Comparison of ENCODE assay signal across 25 cellular contexts in genomic region chr21:32346951-32347350, GRCh38. TPM values are rescaled to one million over a fixed set of nuclear protein-coding genes. Genes with fewer than 3 reads are reported as not detected.
A peak's percentile ranks its signal among the peaks of the same experiment; 100 is the strongest.
DNase-seq lines count a peak whose midpoint lies in the region; ATAC-seq and TF ChIP-seq lines count a peak whose summit lies in the region.
"Had no signal": no experiment of that assay in that cellular context is flagged by ENCODE, and none has a peak within 500 bp of the region (broad histone marks: within the 10 kb centered on the region; RNA-seq: fewer than 3 reads in every experiment).

No MANE protein-coding gene starts in this region.

- WGBS in trophoblast cell (ENCODE audit: extremely low coverage, insufficient coverage, insufficient read length) = no CpG with 5 or more reads among the region's 14 CpGs

- TF ChIP-seq CTCF in C4-2B (conservative IDR thresholded peaks at IDR 0.05) = no peak
- TF ChIP-seq CTCF in GM20000 (IDR thresholded peaks at IDR 0.05; ENCODE audit: extremely low read depth, missing control alignments) = no peak

- H3K36me3 ChIP-seq in trophoblast cell (ENCODE audit: control insufficient read depth in 1 of 2, insufficient read depth in 2 of 2, low read length in 2 of 2) = peaks cover 45 to 59% of the 10 kb centered on the region in 2 experiments

- no peak overlapping the region for H4K8ac ChIP-seq in trophoblast cell (ENCODE audit: low read depth, low read length)

- H3K4me3 ChIP-seq in trophoblast cell (ENCODE audit: low read depth, low read length) = peak overlapping the region; percentile 51
- H3K4me3 ChIP-seq: A549; BLaER1 treated with 17β-estradiol and CSF1 and Interleukin-3, amounts not matched to agents 10 nM and 100 nM; GM23248 had no signal

- ATAC-seq in left lobe of liver = no peak
- no peak for ATAC-seq in HG02678 (IDR thresholded peaks at IDR 0.05; ENCODE audit: unreplicated experiment)
- ATAC-seq: A549 had no signal

- no peak overlapping the region for H3K9ac ChIP-seq in trophoblast cell (ENCODE audit: low read length)
- H3K9ac ChIP-seq: BLaER1 treated with 17β-estradiol and CSF1 and Interleukin-3, amounts not matched to agents 10 nM and 100 nM; GM23248 had no signal

- H2BK120ac ChIP-seq in trophoblast cell (ENCODE audit: insufficient read depth, low read length, poor library complexity) = no peak overlapping the region

- no peak overlapping the region for H3K4ac ChIP-seq in trophoblast cell (ENCODE audit: low read depth, low read length)

- H2AFZ ChIP-seq in trophoblast cell (ENCODE audit: insufficient read depth, low read length, poor library complexity) = no peak overlapping the region
- H2AFZ ChIP-seq: GM23248 had no signal

- H3K27ac ChIP-seq in C4-2B = peak overlapping the region; percentile 62; the same call in 1 of the 2 replicates
- no peak overlapping the region for H3K27ac ChIP-seq in trophoblast cell (ENCODE audit: low read depth, low read length)
- H3K27ac ChIP-seq: A549; BLaER1 treated with 17β-estradiol and CSF1 and Interleukin-3, amounts not matched to agents 10 nM and 100 nM; GM23248 had no signal

- H3K9me3 ChIP-seq in trophoblast cell (ENCODE audit: insufficient read depth, low read depth, low read length) = peaks cover 4% of the 10 kb centered on the region
- H3K9me3 ChIP-seq: BE2C had no signal

- no peaks in the 10 kb centered on the region for H3K27me3 ChIP-seq in trophoblast cell (ENCODE audit: insufficient read depth, low read length)
- H3K27me3 ChIP-seq: BE2C; BLaER1 treated with 17β-estradiol and CSF1 and Interleukin-3, amounts not matched to agents 10 nM and 100 nM had no signal

- H2BK5ac ChIP-seq in trophoblast cell (ENCODE audit: low read depth, low read length, poor library complexity) = no peak overlapping the region

- no peak overlapping the region for H3K23ac ChIP-seq in trophoblast cell (ENCODE audit: low read length)

- no peak overlapping the region for H2BK12ac ChIP-seq in trophoblast cell (ENCODE audit: low read length)

- no peaks in the 10 kb centered on the region for H3K79me1 ChIP-seq in trophoblast cell (ENCODE audit: low read length)

- H3K79me2 ChIP-seq in trophoblast cell (ENCODE audit: control insufficient read depth, insufficient read depth, low read length, poor library complexity) = no peaks in the 10 kb centered on the region

- H3K4me1 ChIP-seq in trophoblast cell (ENCODE audit: control insufficient read depth in 1 of 2, insufficient read depth in 2 of 2, low read length in 2 of 2) = peaks cover 15 to 27% of the 10 kb centered on the region in 2 experiments
- H3K4me1 ChIP-seq: A549; BLaER1 treated with 17β-estradiol and CSF1 and Interleukin-3, amounts not matched to agents 10 nM and 100 nM had no signal

- no peak overlapping the region for H2AK5ac ChIP-seq in trophoblast cell (ENCODE audit: low read length)

- peak; percentile 51 for DNase-seq in activated effector memory CD4-positive, alpha-beta T cell treated with anti-CD3 and anti-CD28 coated beads, Interleukin-2, amount 50 U/mL, for 16 hours
- no peak for DNase-seq in activated effector memory CD4-positive, alpha-beta T cell treated with Interleukin-2 at 50 U/mL for 16 hours
- DNase-seq in left lobe of liver (ENCODE audit: low spot score) (peak; percentile 36), trophoblast cell (no peak), GM20000 (ENCODE audit: low spot score) (no peak)
- DNase-seq: 8988T; ACHN; AML-193; BE2C; Calu3; CD4-positive, alpha-beta memory T cell; COR-L47; DMS53; DMS79 treated with DMSO at 0.1 percent for 48 hours; GF-D8; GM23248; H7; HCEC 1CT had no signal

- H4K12ac ChIP-seq in trophoblast cell (ENCODE audit: low read depth, low read length) = no peak overlapping the region

- no peak overlapping the region for H4K91ac ChIP-seq in trophoblast cell (ENCODE audit: low read depth, low read length)

- H3K14ac ChIP-seq in trophoblast cell (ENCODE audit: low read length) = no peak overlapping the region

- no peak overlapping the region for H3K18ac ChIP-seq in trophoblast cell (ENCODE audit: low read length)

- no peak overlapping the region for H3K4me2 ChIP-seq in trophoblast cell (ENCODE audit: low read length)
- H3K4me2 ChIP-seq: A549; BLaER1 treated with 17β-estradiol and CSF1 and Interleukin-3, amounts not matched to agents 10 nM and 100 nM had no signal

RNA-seq across cellular contexts. Expression of gene URB1, which starts 45.9 kb away (rescaled TPM):
- 9.2 TPM for total RNA-seq in left lobe of liver
- 3.0 TPM in 2 replicates for polyA plus RNA-seq in trophoblast cell (2013)

RNA-seq across cellular contexts. Expression of gene MRAP, which starts 48.3 kb away (rescaled TPM):
- 3.4 TPM for total RNA-seq in left lobe of liver
- polyA plus RNA-seq in trophoblast cell (2013) = not detected in 2 replicates
- total RNA-seq: Calu3; CD4-positive, alpha-beta memory T cell; Daoy; G401; GM23248; H1; H7 had no signal
- polyA plus RNA-seq: A549; CD4-positive, alpha-beta memory T cell; GM23248; H1 had no signal

Comparison
In these comparisons a context has a peak if more than half of its experiments do, and no peak if none do; other contexts are left out.
1. DNase-seq: peak in activated effector memory CD4-positive, alpha-beta T cell treated with anti-CD3 and anti-CD28 coated beads, Interleukin-2, amount 50 U/mL, for 16 hours (single experiment) and left lobe of liver (single experiment); none in activated effector memory CD4-positive, alpha-beta T cell treated with Interleukin-2 at 50 U/mL for 16 hours (single experiment), trophoblast cell (0 of 2) and GM20000 (single experiment).